8 cellular contexts compared by ENCODE assay signal in genomic region chr1:234610061-234610581, GRCh38. TPM values are rescaled to one million over a fixed set of nuclear protein-coding genes. Genes with fewer than 3 reads are reported as not detected.
DNase-seq lines count a peak whose midpoint lies in the region; ATAC-seq and TF ChIP-seq lines count a peak whose summit lies in the region.

IRF2BP2 (minus strand) TSS chr1:234610178; CDS start chr1:234609494, 684 bp downstream.

- peak within 1 kb of the TSS; percentile 100 for H3K27ac Mint-ChIP-seq in activated naive CD4-positive, alpha-beta T cell treated with anti-CD3 and anti-CD28 coated beads, Interleukin-2, amount 10 ng/mL, durations not matched to agents 7 days and 5 days

- H3K27me3 ChIP-seq in thyroid gland = no peaks in the 10 kb centered on the region

- no peaks in the 10 kb centered on the region for H3K9me3 ChIP-seq in thyroid gland

- peaks cover 30% of the 10 kb centered on the region for H3K36me3 Mint-ChIP-seq in activated naive CD4-positive, alpha-beta T cell treated with anti-CD3 and anti-CD28 coated beads, Interleukin-2, amount 10 ng/mL, durations not matched to agents 7 days and 5 days

- intact Hi-C loops in thyroid gland (cut with DNase I) = loop anchor here (5.0 to 10.0 kb wide), 2 partner anchors 375 to 472 kb away; no protein-coding TSS in a partner anchor

- H3K4me3 ChIP-seq in thyroid gland (replicated peaks in 1 of 3) = peak within 1 kb of the TSS; percentile 54 to 88 (median 88)

- H3K4me1 ChIP-seq in thyroid gland = peaks cover 33 to 37% of the 10 kb centered on the region in 2 donors

- H3K36me3 ChIP-seq in thyroid gland = peaks cover 18 to 27% of the 10 kb centered on the region in 2 donors

- ATAC-seq in GM21367 (IDR thresholded peaks at IDR 0.05; ENCODE audit: unreplicated experiment) (peak; percentile 10), SK-N-SH treated with all-trans-retinoic acid at 6 μM for 48 hours (peak; percentile 13)

- peak within 1 kb of the TSS; percentile 87 for H3K4me3 Mint-ChIP-seq in activated naive CD4-positive, alpha-beta T cell treated with anti-CD3 and anti-CD28 coated beads, Interleukin-2, amount 10 ng/mL, durations not matched to agents 7 days and 5 days

- TF ChIP-seq POLR2A in thyroid gland (IDR thresholded peaks at IDR 0.05) = peak; percentile 68 to 98

- H3K27me3 Mint-ChIP-seq in activated naive CD4-positive, alpha-beta T cell treated with anti-CD3 and anti-CD28 coated beads, Interleukin-2, amount 10 ng/mL, durations not matched to agents 7 days and 5 days = no peaks in the 10 kb centered on the region

- H3K27ac ChIP-seq in thyroid gland = peak within 1 kb of the TSS; percentile 100

- H3K4me1 Mint-ChIP-seq in activated naive CD4-positive, alpha-beta T cell treated with anti-CD3 and anti-CD28 coated beads, Interleukin-2, amount 10 ng/mL, durations not matched to agents 7 days and 5 days = peaks cover 54% of the 10 kb centered on the region

- DNase-seq in C1 segment of cervical spinal cord (lab: John Stamatoyannopoulos, UW) = peak in 13 of 14 donors; percentile 39 to 90 (median 80)
- peak; percentile 81 for DNase-seq in M059J (ENCODE audit: low read depth)
- DNase-seq in activated naive CD4-positive, alpha-beta T cell treated with anti-CD3 and anti-CD28 coated beads, Interleukin-2, amount 10 ng/mL, durations not matched to agents 7 days and 5 days = peak; percentile 85
- DNase-seq in glomerular endothelial cell (ENCODE audit: extremely low read depth, low read depth, low spot score) = no peak
- peak; percentile 70 for DNase-seq in occipital lobe (lab: John Stamatoyannopoulos, UW)
- DNase-seq in thyroid gland = peak; percentile 78 to 79

- peak in 1 of 6 experiments; percentile 3 for TF ChIP-seq CTCF in thyroid gland (IDR thresholded peaks at IDR 0.05)

- H3K9me3 Mint-ChIP-seq in activated naive CD4-positive, alpha-beta T cell treated with anti-CD3 and anti-CD28 coated beads, Interleukin-2, amount 10 ng/mL, durations not matched to agents 7 days and 5 days = no peaks in the 10 kb centered on the region

- CTCF ChIA-PET in activated naive CD4-positive, alpha-beta T cell treated with anti-CD3 and anti-CD28 coated beads, Interleukin-2, amount 10 ng/mL, durations not matched to agents 7 days and 5 days (lab: Charles Lee) = interaction anchor here (2.0 to 3.0 kb wide), 3 partner anchors 109 to 474 kb away, joined by 6 to 8 read pairs (median 8); no protein-coding TSS in a partner anchor

- WGBS in thyroid gland, 2 donors = 1% methylated on average over 15 to 21 of the region's 60 CpGs

TF ChIP-seq in SK-N-SH treated with all-trans-retinoic acid at 6 μM for 48 hours, 23 proteins besides CTCF, POLR2A, EP300 and RAD21 (continues in another document):
- no peak for TF ChIP-seq POU6F1 (CRISPR knock-in tag; IDR thresholded peaks at IDR 0.05; ENCODE audit: borderline replicate concordance, low read depth)
- no peak for TF ChIP-seq ZFP3 (CRISPR knock-in tag; IDR thresholded peaks at IDR 0.05)
- TF ChIP-seq, protein P1, sequence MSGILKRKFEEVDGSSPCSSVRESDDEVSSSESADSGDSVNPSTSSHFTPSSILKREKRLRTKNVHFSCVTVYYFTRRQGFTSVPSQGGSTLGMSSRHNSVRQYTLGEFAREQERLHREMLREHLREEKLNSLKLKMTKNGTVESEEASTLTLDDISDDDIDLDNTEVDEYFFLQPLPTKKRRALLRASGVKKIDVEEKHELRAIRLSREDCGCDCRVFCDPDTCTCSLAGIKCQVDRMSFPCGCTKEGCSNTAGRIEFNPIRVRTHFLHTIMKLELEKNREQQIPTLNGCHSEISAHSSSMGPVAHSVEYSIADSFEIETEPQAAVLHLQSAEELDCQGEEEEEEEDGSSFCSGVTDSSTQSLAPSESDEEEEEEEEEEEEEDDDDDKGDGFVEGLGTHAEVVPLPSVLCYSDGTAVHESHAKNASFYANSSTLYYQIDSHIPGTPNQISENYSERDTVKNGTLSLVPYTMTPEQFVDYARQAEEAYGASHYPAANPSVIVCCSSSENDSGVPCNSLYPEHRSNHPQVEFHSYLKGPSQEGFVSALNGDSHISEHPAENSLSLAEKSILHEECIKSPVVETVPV (CRISPR knock-in tag; IDR thresholded peaks at IDR 0.05) = no peak
- TF ChIP-seq ARNTL (CRISPR knock-in tag; IDR thresholded peaks at IDR 0.05; ENCODE audit: borderline replicate concordance, low read depth) = no peak
- TF ChIP-seq, protein P2, sequence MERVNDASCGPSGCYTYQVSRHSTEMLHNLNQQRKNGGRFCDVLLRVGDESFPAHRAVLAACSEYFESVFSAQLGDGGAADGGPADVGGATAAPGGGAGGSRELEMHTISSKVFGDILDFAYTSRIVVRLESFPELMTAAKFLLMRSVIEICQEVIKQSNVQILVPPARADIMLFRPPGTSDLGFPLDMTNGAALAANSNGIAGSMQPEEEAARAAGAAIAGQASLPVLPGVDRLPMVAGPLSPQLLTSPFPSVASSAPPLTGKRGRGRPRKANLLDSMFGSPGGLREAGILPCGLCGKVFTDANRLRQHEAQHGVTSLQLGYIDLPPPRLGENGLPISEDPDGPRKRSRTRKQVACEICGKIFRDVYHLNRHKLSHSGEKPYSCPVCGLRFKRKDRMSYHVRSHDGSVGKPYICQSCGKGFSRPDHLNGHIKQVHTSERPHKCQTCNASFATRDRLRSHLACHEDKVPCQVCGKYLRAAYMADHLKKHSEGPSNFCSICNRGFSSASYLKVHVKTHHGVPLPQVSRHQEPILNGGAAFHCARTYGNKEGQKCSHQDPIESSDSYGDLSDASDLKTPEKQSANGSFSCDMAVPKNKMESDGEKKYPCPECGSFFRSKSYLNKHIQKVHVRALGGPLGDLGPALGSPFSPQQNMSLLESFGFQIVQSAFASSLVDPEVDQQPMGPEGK (CRISPR knock-in tag; IDR thresholded peaks at IDR 0.05; ENCODE audit: borderline replicate concordance) = no peak
- TF ChIP-seq GLIS3 (CRISPR knock-in tag; IDR thresholded peaks at IDR 0.05) = no peak
- TF ChIP-seq TSHZ2 (CRISPR knock-in tag; IDR thresholded peaks at IDR 0.05) = peak; percentile 50; the same call in 1 of the 2 replicates
- TF ChIP-seq ZNF565 (CRISPR knock-in tag; conservative IDR thresholded peaks at IDR 0.05; ENCODE audit: low read depth) = no peak
- no peak for TF ChIP-seq TCF4 (CRISPR knock-in tag; IDR thresholded peaks at IDR 0.05; ENCODE audit: borderline replicate concordance)
- TF ChIP-seq ZC3H10 (CRISPR knock-in tag; IDR thresholded peaks at IDR 0.05) = peak; percentile 55; the same call in 1 of the 2 replicates
- TF ChIP-seq OSR1 (CRISPR knock-in tag; IDR thresholded peaks at IDR 0.05) = no peak
- TF ChIP-seq ZFP30 (CRISPR knock-in tag; IDR thresholded peaks at IDR 0.05) = no peak
- TF ChIP-seq ZNF70 (CRISPR knock-in tag; IDR thresholded peaks at IDR 0.05) = no peak
- no peak for TF ChIP-seq ISL1 (CRISPR knock-in tag; IDR thresholded peaks at IDR 0.05)
- TF ChIP-seq CSDC2 (CRISPR knock-in tag; IDR thresholded peaks at IDR 0.05) = peak; percentile 28; the same call in 1 of the 2 replicates
- no peak for TF ChIP-seq PPARA (CRISPR knock-in tag; IDR thresholded peaks at IDR 0.05; ENCODE audit: borderline replicate concordance)
- TF ChIP-seq BACH2 (CRISPR knock-in tag; IDR thresholded peaks at IDR 0.05; ENCODE audit: borderline replicate concordance) = no peak

RNA-seq across cellular contexts. Expression of gene IRF2BP2, which starts in this region (rescaled TPM):
- 49.0 and 84.1 TPM in 2 replicates for total RNA-seq in M059J (2014; rRNA removed; shearing (Covaris generic))
- total RNA-seq in glomerular endothelial cell = 77.9 and 105 TPM in 2 replicates
- total RNA-seq in occipital lobe = 140 TPM
- total RNA-seq in thyroid gland = 100 to 1,000 TPM; 106 to 125 (median 115) TPM
